Comparison of ENCODE assay signal across 8 cellular contexts in genomic region chr4:36256398-36256828, GRCh38. TPM values are rescaled to one million over a fixed set of nuclear protein-coding genes. Genes with fewer than 3 reads are reported as not detected.
DNase-seq lines count a peak whose midpoint lies in the region; ATAC-seq, FAIRE-seq and TF ChIP-seq lines count a peak whose summit lies in the region.

No MANE protein-coding gene starts in this region.

- no peak overlapping the region for H2BK12ac ChIP-seq in H1 (ENCODE audit: low read depth, low read length)

- no peaks in the 10 kb centered on the region for H3K9me3 ChIP-seq in H1 (ENCODE audit: insufficient read depth in 2 of 2, low read depth in 1 of 2, low read length in 1 of 2)

- H3K36me3 ChIP-seq in H1 (ENCODE audit: control insufficient read depth in 2 of 4, insufficient read depth in 4 of 4, low read length in 3 of 4) = no peaks in the 10 kb centered on the region

- WGBS in H1 (ENCODE audit: extremely low coverage in 1 of 2, insufficient coverage in 1 of 2, insufficient read length in 1 of 2, insufficient replicate concordance in 2 of 2, low coverage in 1 of 2, low lambda C conversion rate in 2 of 2, missing lambda C conversion rate in 1 of 2), 2 experiments = 85% methylated on average over 6 of the region's 6 CpGs; no CpG with 5 or more reads in 1 of the 2 experiments

- peaks cover 0 to 2% (median under 1%) of the 10 kb centered on the region in 4 experiments; a peak in 1 of 7 replicates for H3K4me1 ChIP-seq in H1 (replicated peaks in 1 of 4; ENCODE audit: control insufficient read depth in 3 of 4, insufficient read depth in 4 of 4, low read length in 3 of 4)

- no peaks in the 10 kb centered on the region for H3K79me1 ChIP-seq in H1 (ENCODE audit: low read depth, low read length)

- no peak overlapping the region for H4K5ac ChIP-seq in H1 (ENCODE audit: insufficient read length, low read depth, low read length)

- H3K18ac ChIP-seq in H1 (ENCODE audit: extremely low read depth, low read length) = no peak overlapping the region

- H3K4me3 ChIP-seq in GM08714 (ENCODE audit: low read length) (peak overlapping the region; percentile 55; the same call in 1 of the 2 replicates), H1 (ENCODE audit: extremely low read depth in 1 of 4, insufficient read depth in 2 of 4, low read depth in 3 of 4, low read length in 4 of 4) (no peak overlapping the region)

- no peak overlapping the region for H3K4me2 ChIP-seq in H1 (ENCODE audit: insufficient read depth in 1 of 2, low read depth in 2 of 2, low read length in 2 of 2)

- no peak overlapping the region for H3K14ac ChIP-seq in H1 (ENCODE audit: insufficient read length)

- H2BK5ac ChIP-seq in H1 (ENCODE audit: low read depth, low read length) = no peak overlapping the region

- no peak for TF ChIP-seq RAD21 in H1 (IDR thresholded peaks at IDR 0.05 in 1 of 2, conservative IDR thresholded peaks at IDR 0.05 in 1 of 2; ENCODE audit: low read depth in 2 of 2, low read length in 2 of 2)

- CTCF ChIA-PET in H1 (lab: Charles Lee; ENCODE audit: partially characterized antibody) = interaction anchor here (0.8 kb wide), 1 partner anchor 14 kb away, joined by 3 read pairs; no protein-coding TSS in a partner anchor

- no peak for DNase-seq in H1 (ENCODE audit: low read depth in 1 of 2, low spot score in 2 of 2)
- DNase-seq in mesenteric fat pad (ENCODE audit: low spot score) = no peak
- no peak for DNase-seq in DMS79 treated with DMSO at 0.1 percent for 48 hours (lab: John Stamatoyannopoulos, UW)
- no peak for DNase-seq in HuH-7.5 (ENCODE audit: low spot score)
- DNase-seq in stimulated activated CD4-positive, alpha-beta T cell treated with anti-CD3 and anti-CD28 coated beads, Interleukin-2, amount 100 ng/mL, for 48 hours = no peak

- H3K27ac ChIP-seq in H1 (ENCODE audit: low read depth, low read length) = no peak overlapping the region

- no peak for FAIRE-seq in H1 (lab: Jason Lieb, UNC)

- no peak for TF ChIP-seq CTCF in H1 (IDR thresholded peaks at IDR 0.05; ENCODE audit: control extremely low read depth in 1 of 3, insufficient read depth in 1 of 3, low read depth in 1 of 3, low read length in 3 of 3)

- H3K23ac ChIP-seq in H1 (ENCODE audit: insufficient read length) = no peak overlapping the region

- H2AFZ ChIP-seq in H1 (ENCODE audit: low read length) = peak overlapping the region; percentile 87

- H4K91ac ChIP-seq in H1 (replicated peaks; ENCODE audit: insufficient read length, low read length) = no peak overlapping the region

- no peak overlapping the region for H3K4ac ChIP-seq in H1 (replicated peaks; ENCODE audit: insufficient read length, low read depth, low read length)

- H3K9ac ChIP-seq in H1 (replicated peaks in 1 of 4; ENCODE audit: extremely low read depth in 1 of 4, low read depth in 3 of 4, low read length in 3 of 4) = no peak overlapping the region

- ATAC-seq in GM21360 (IDR thresholded peaks at IDR 0.05; ENCODE audit: unreplicated experiment) = peak; percentile 74
- peak; percentile 50 for ATAC-seq in HG03520 (IDR thresholded peaks at IDR 0.05; ENCODE audit: unreplicated experiment)

- no peak overlapping the region for H3K56ac ChIP-seq in H1 (replicated peaks; ENCODE audit: insufficient read length, low read depth, low read length)

- no peak overlapping the region for H2BK20ac ChIP-seq in H1 (ENCODE audit: low read length)

- POLR2A ChIA-PET in H1 (lab: Charles Lee; ENCODE audit: partially characterized antibody) = no interaction called here

- TF ChIP-seq EP300 in H1 (IDR thresholded peaks at IDR 0.05; ENCODE audit: borderline replicate concordance in 1 of 2, low read depth in 2 of 2, low read length in 2 of 2) = no peak

- no peak overlapping the region for H2AK5ac ChIP-seq in H1 (ENCODE audit: low read depth, low read length)

- no peak overlapping the region for H2BK15ac ChIP-seq in H1 (ENCODE audit: low read length)

- H2BK120ac ChIP-seq in H1 (replicated peaks; ENCODE audit: low read depth, low read length) = no peak overlapping the region

- no peaks in the 10 kb centered on the region for H4K20me1 ChIP-seq in H1 (replicated peaks in 1 of 2; ENCODE audit: control insufficient read depth in 1 of 2, insufficient read depth in 2 of 2, low read length in 2 of 2)

- H4K8ac ChIP-seq in H1 (ENCODE audit: extremely low read depth, insufficient read depth, low read length) = no peak overlapping the region

- no peaks in the 10 kb centered on the region for H3K79me2 ChIP-seq in H1 (ENCODE audit: control insufficient read depth in 1 of 2, insufficient read depth in 2 of 2, low read length in 2 of 2)

- H3K27me3 ChIP-seq in H1 (replicated peaks in 1 of 4; ENCODE audit: control insufficient read depth in 3 of 4, extremely low read depth in 1 of 4, insufficient read depth in 3 of 4, low read length in 3 of 4) = no peaks in the 10 kb centered on the region

- H3K23me2 ChIP-seq in H1 (ENCODE audit: low read depth, low read length) = no peaks in the 10 kb centered on the region

- no peak for TF ChIP-seq POLR2A in H1 (IDR thresholded peaks at IDR 0.05; ENCODE audit: control extremely low read depth in 1 of 2, low read depth in 2 of 2, low read length in 2 of 2)

TF ChIP-seq in H1, 55 proteins besides CTCF, POLR2A, EP300 and RAD21:
- TF ChIP-seq EGR1 (IDR thresholded peaks at IDR 0.05; ENCODE audit: borderline replicate concordance, low read depth, low read length) (peak; percentile 14; the same call in 1 of the 2 replicates), POU5F1 (IDR thresholded peaks at IDR 0.05; ENCODE audit: low read depth, low read length) (no peak)

RNA-seq across cellular contexts. Expression of gene ARAP2, which starts 12.1 kb away (rescaled TPM):
- 0.96 and 2.3 TPM in 2 replicates for total RNA-seq in H1 (2021; fragmentation: NEBNext Ultra II Directional; extraction: Animal tissue kit (Norgen Biotek cat#: 25700))
- polyA plus RNA-seq in H1 (2011; rRNA removed) = 0.08 and 0.15 TPM in 2 replicates
- 0.17 TPM for polyA plus RNA-seq in H1 (2011; cell fraction: cytosol; rRNA removed)
- polyA plus RNA-seq in H1 (2011; cell fraction: nucleus; rRNA removed) = 0.47 TPM
- 0.20 to 1.2 TPM (median 0.30 TPM) in 4 replicates for polyA plus RNA-seq in H1 (2012, experiment 1 of 2)
- polyA plus RNA-seq in H1 (2012, experiment 2 of 2) = 0.03 TPM
- 0.47 TPM for polyA plus RNA-seq in H1 (2013, experiment 1 of 2)
- 0.40 TPM for polyA plus RNA-seq in H1 (2013, experiment 2 of 2)
- 0.73 and 2.0 TPM in 2 replicates for polyA minus RNA-seq in H1 (2011; rRNA and poly(A)+ RNA removed)
- 0.66 TPM for polyA minus RNA-seq in H1 (2011; cell fraction: cytosol; rRNA and poly(A)+ RNA removed)
- polyA minus RNA-seq in H1 (2011; cell fraction: nucleus; rRNA and poly(A)+ RNA removed) = 4.2 TPM
- 13.5 TPM for total RNA-seq in mesenteric fat pad

RNA-seq across cellular contexts. Expression of gene DTHD1, which starts 25.0 kb away (rescaled TPM):
- not detected in 2 replicates for total RNA-seq in H1 (2021; fragmentation: NEBNext Ultra II Directional; extraction: Animal tissue kit (Norgen Biotek cat#: 25700))
- not detected in 2 replicates for polyA plus RNA-seq in H1 (2011; rRNA removed)
- not detected for polyA plus RNA-seq in H1 (2011; cell fraction: cytosol; rRNA removed)
- polyA plus RNA-seq in H1 (2011; cell fraction: nucleus; rRNA removed) = not detected
- polyA plus RNA-seq in H1 (2012, experiment 1 of 2) = not detected in 4 replicates
- polyA plus RNA-seq in H1 (2012, experiment 2 of 2) = not detected
- polyA plus RNA-seq in H1 (2013, experiment 1 of 2) = not detected
- polyA plus RNA-seq in H1 (2013, experiment 2 of 2) = not detected
- polyA minus RNA-seq in H1 (2011; rRNA and poly(A)+ RNA removed) = not detected in 2 replicates
- polyA minus RNA-seq in H1 (2011; cell fraction: cytosol; rRNA and poly(A)+ RNA removed) = not detected
- not detected for polyA minus RNA-seq in H1 (2011; cell fraction: nucleus; rRNA and poly(A)+ RNA removed)
- total RNA-seq in mesenteric fat pad = 0.39 TPM
